8 cellular contexts compared by ENCODE assay signal in the genomic region with DNA sequence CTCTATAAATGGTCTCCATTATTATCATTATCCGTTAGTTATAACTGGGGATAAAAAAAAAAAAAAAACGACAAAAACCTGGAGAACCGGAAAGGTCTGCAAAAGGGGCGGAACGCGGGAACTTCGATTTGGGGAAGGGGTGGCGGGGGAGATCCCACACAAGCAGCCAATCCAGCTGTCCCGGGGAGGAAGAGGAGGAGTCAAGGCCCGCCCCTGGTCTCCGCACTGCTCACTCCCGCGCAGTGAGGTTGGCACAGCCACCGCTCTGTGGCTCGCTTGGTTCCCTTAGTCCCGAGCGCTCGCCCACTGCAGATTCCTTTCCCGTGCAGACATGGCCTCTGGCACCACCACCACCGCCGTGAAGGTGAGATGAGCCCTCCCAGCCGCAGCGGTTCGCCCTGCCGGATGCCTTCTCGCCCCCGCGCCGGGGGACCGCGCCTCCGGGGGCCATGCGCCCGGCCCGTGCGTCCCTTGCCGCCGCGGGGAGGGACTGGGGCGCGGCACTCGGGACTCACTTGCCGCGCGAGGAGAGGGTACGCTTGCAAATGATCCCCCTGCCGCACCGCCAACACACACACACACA. TPM values are rescaled to one million over a fixed set of nuclear protein-coding genes. Genes with fewer than 3 reads are reported as not detected.
DNase-seq lines count a peak whose midpoint lies in the region; TF ChIP-seq lines count a peak whose summit lies in the region.

A gene (plus strand): TSS at position 219 of the 583 bp plus-strand sequence. CDS start 113 bp downstream, at position 332.

- peaks cover 46% of the 10 kb centered on the region for H3K4me1 Mint-ChIP-seq in activated naive CD4-positive, alpha-beta T cell treated with anti-CD3 and anti-CD28 coated beads, Interleukin-2, amount 50 U/mL, for 24 hours
- H3K4me1 Mint-ChIP-seq in glutamatergic neuron (ENCODE audit: low read depth, unreplicated experiment) = peaks cover 27% of the 10 kb centered on the region

- H3K27ac Mint-ChIP-seq in activated naive CD4-positive, alpha-beta T cell treated with anti-CD3 and anti-CD28 coated beads, Interleukin-2, amount 50 U/mL, for 24 hours = peak within 1 kb of the TSS; percentile 99
- H3K27ac Mint-ChIP-seq in glutamatergic neuron (ENCODE audit: unreplicated experiment) = peak within 1 kb of the TSS; percentile 98

- DNase-seq in EL = peak; percentile 94
- DNase-seq in GM23248 = peak; percentile 91
- DNase-seq in LHCN-M2 (ENCODE audit: low read depth) = peak; percentile 93
- peak; percentile 88 for DNase-seq in SIG-M5 treated with dmso at 0.1 percent for 504 hours (lab: John Stamatoyannopoulos, UW; ENCODE audit: unreplicated experiment)
- peak; percentile 90 for DNase-seq in glutamatergic neuron
- peak; percentile 94 for DNase-seq in osteoblast (ENCODE audit: insufficient read length, low spot score, missing footprints)

- H4K20me1 ChIP-seq in GM23248 (ENCODE audit: insufficient read depth) (no peaks in the 10 kb centered on the region), osteoblast (ENCODE audit: insufficient read depth, low read length) (peaks cover 11% of the 10 kb centered on the region)

- TF ChIP-seq CTCF in glutamatergic neuron (IDR thresholded peaks at IDR 0.05; ENCODE audit: partially characterized antibody, unreplicated experiment) (no peak), osteoblast (IDR thresholded peaks at IDR 0.05; ENCODE audit: extremely low read depth, low read depth, low read length) (no peak)

- H3K9me3 ChIP-seq in GM23248 (ENCODE audit: low read depth) (no peaks in the 10 kb centered on the region), osteoblast (ENCODE audit: low read depth, low read length) (no peaks in the 10 kb centered on the region)

- in situ Hi-C loops in GM23248 (cut with MboI) = loop anchor here (25.0 kb wide), 1 partner anchor 310 kb away; no protein-coding TSS in a partner anchor

- no peaks in the 10 kb centered on the region for H3K27me3 ChIP-seq in GM23248 (replicated peaks; ENCODE audit: insufficient read depth)
- H3K27me3 ChIP-seq in osteoblast (ENCODE audit: insufficient read depth, low read length) = no peaks in the 10 kb centered on the region

- peak within 1 kb of the TSS; percentile 99 for H3K4me3 Mint-ChIP-seq in activated naive CD4-positive, alpha-beta T cell treated with anti-CD3 and anti-CD28 coated beads, Interleukin-2, amount 50 U/mL, for 24 hours
- peak within 1 kb of the TSS; percentile 100 for H3K4me3 Mint-ChIP-seq in glutamatergic neuron (ENCODE audit: unreplicated experiment)

- H3K79me2 ChIP-seq in GM23248 (ENCODE audit: insufficient read depth) (peaks cover 61% of the 10 kb centered on the region), osteoblast (ENCODE audit: insufficient read depth, low read length) (peaks cover 60% of the 10 kb centered on the region)

- H3K36me3 ChIP-seq in GM23248 (ENCODE audit: low read depth) (no peaks in the 10 kb centered on the region), osteoblast (ENCODE audit: insufficient read depth, low read length) (peaks cover 3% of the 10 kb centered on the region)

- H3K27me3 Mint-ChIP-seq in activated naive CD4-positive, alpha-beta T cell treated with anti-CD3 and anti-CD28 coated beads, Interleukin-2, amount 50 U/mL, for 24 hours = peaks cover under 1% of the 10 kb centered on the region
- H3K27me3 Mint-ChIP-seq in glutamatergic neuron (ENCODE audit: unreplicated experiment) = peaks cover 10% of the 10 kb centered on the region

- peak within 1 kb of the TSS; percentile 100 for H3K4me2 ChIP-seq in GM23248 (ENCODE audit: unreplicated experiment)
- peak within 1 kb of the TSS; percentile 90 for H3K4me2 ChIP-seq in osteoblast (ENCODE audit: insufficient read depth, low read length)

- peak within 1 kb of the TSS; percentile 90 for H3K9ac ChIP-seq in GM23248

- peaks cover 23% of the 10 kb centered on the region for H3K4me1 ChIP-seq in GM23248 (ENCODE audit: insufficient read depth)
- peaks cover 23% of the 10 kb centered on the region for H3K4me1 ChIP-seq in osteoblast (ENCODE audit: insufficient read depth, low read length)

- H3K4me3 ChIP-seq in GM23248 (peak within 1 kb of the TSS; percentile 89), osteoblast (ENCODE audit: insufficient read depth, low read length) (peak within 1 kb of the TSS; percentile 89)

- H3F3A ChIP-seq in GM23248 (ENCODE audit: insufficient read depth) = no peaks in the 10 kb centered on the region; the same call in none of the 2 replicates

- H3K36me3 Mint-ChIP-seq in activated naive CD4-positive, alpha-beta T cell treated with anti-CD3 and anti-CD28 coated beads, Interleukin-2, amount 50 U/mL, for 24 hours = no peaks in the 10 kb centered on the region
- H3K36me3 Mint-ChIP-seq in glutamatergic neuron (ENCODE audit: unreplicated experiment) = peaks cover 3% of the 10 kb centered on the region

- WGBS in GM23248 (ENCODE audit: low coverage in 1 of 2, low lambda C conversion rate in 2 of 2, missing lambda C conversion rate in 2 of 2), 2 experiments = 0 to 1% methylated on average over 26 to 37 of the region's 48 CpGs

- H2AFZ ChIP-seq in GM23248 (peak within 1 kb of the TSS; percentile 90), osteoblast (ENCODE audit: low read length) (peak within 1 kb of the TSS; percentile 82)

- H3K27ac ChIP-seq in GM23248 = peak within 1 kb of the TSS; percentile 84
- H3K27ac ChIP-seq in osteoblast (ENCODE audit: low read depth, low read length) = peak within 1 kb of the TSS; percentile 88
- H3K27ac ChIP-seq in temporal lobe (ENCODE audit: low read depth, low read length) = peak within 1 kb of the TSS; percentile 86

- no peaks in the 10 kb centered on the region for H3K9me3 Mint-ChIP-seq in activated naive CD4-positive, alpha-beta T cell treated with anti-CD3 and anti-CD28 coated beads, Interleukin-2, amount 50 U/mL, for 24 hours
- peaks cover 15% of the 10 kb centered on the region for H3K9me3 Mint-ChIP-seq in glutamatergic neuron (ENCODE audit: unreplicated experiment)

- H3K9me2 ChIP-seq in GM23248 (ENCODE audit: insufficient read depth) = no peaks in the 10 kb centered on the region

RNA-seq across cellular contexts. Expression of the gene that starts here (rescaled TPM):
- total RNA-seq in GM23248 (2014; rRNA removed; shearing (Covaris generic)) = 26.7 and 29.8 TPM in 2 replicates
- 44.8 and 47.8 TPM in 2 replicates for polyA plus RNA-seq in GM23248 (2016; fragmentation: Nextera tagmentation; extraction: Ambion mirVana)
- total RNA-seq in LHCN-M2 (2014; rRNA removed) (60.0 and 67.5 TPM in 2 replicates), glutamatergic neuron (ENCODE audit: unreplicated experiment) (48.1 TPM), osteoblast (30.4 and 35.9 TPM in 2 replicates), temporal lobe (11.1 TPM)
- 11.7 TPM for polyA plus RNA-seq in LHCN-M2 (2012)

Comparison
In these comparisons a context has a peak if more than half of its experiments do, and no peak if none do; other contexts are left out.
1. Peak in every context shown above with its lines: DNase-seq, H3K4me3 ChIP-seq and H3K27ac ChIP-seq.